In the genomic region with DNA sequence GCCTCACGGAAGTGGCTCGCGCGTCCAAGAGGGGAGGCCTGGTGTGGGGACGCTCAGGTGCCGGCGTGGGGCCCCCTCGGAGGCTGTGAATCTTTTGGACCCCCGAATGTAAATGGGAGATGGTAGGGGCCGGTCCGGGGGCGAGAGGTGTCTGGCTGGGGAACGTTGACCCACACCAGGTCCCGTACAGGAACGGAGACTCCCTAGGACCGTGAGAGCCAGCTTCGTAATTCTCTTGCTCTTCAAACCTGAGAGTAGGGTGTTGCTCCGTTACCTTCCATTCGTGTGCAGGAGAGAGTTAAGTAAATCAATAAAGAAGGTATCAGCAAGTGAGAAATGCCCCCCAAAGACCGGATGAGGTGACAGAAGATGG, we compare ENCODE assay signal across 8 cellular contexts. TPM values are rescaled to one million over a fixed set of nuclear protein-coding genes. Genes with fewer than 3 reads are reported as not detected.
DNase-seq lines count a peak whose midpoint lies in the region; ATAC-seq, FAIRE-seq and TF ChIP-seq lines count a peak whose summit lies in the region.

No MANE protein-coding gene starts in this region.

- FAIRE-seq in GM12892 (lab: Jason Lieb, UNC) (no peak), GM19239 (lab: Jason Lieb, UNC) (no peak)

- H3K9me3 ChIP-seq in SJCRH30 (replicated peaks) (no peaks in the 10 kb centered on the region), esophagus squamous epithelium (no peaks in the 10 kb centered on the region), parathyroid adenoma (ENCODE audit: control insufficient read depth, low read length) (no peaks in the 10 kb centered on the region)

- TF ChIP-seq POLR2A in esophagus squamous epithelium (IDR thresholded peaks at IDR 0.05) (no peak), GM12892 (IDR thresholded peaks at IDR 0.05; ENCODE audit: low read depth, low read length) (no peak; the same call in 1 of the 2 replicates)

- TF ChIP-seq CTCF in esophagus squamous epithelium (IDR thresholded peaks at IDR 0.05) (no peak), parathyroid adenoma (IDR thresholded peaks at IDR 0.05) (no peak)

- peak overlapping the region; percentile 90 for H3K4me2 ChIP-seq in parathyroid adenoma (ENCODE audit: low read length)

- peak overlapping the region; percentile 94 for H3K9ac ChIP-seq in parathyroid adenoma

- H3K27me3 ChIP-seq in SJCRH30 (no peaks in the 10 kb centered on the region), esophagus squamous epithelium (no peaks in the 10 kb centered on the region), parathyroid adenoma (ENCODE audit: control insufficient read depth, insufficient read depth, low read length) (no peaks in the 10 kb centered on the region)

- H3K79me2 ChIP-seq in parathyroid adenoma: peaks cover 14% of the 10 kb centered on the region

- peak; percentile 82 for DNase-seq in NCI-H510A treated with DMSO at 0.1 percent for 48 hours (lab: John Stamatoyannopoulos, UW)
- DNase-seq in NCI-H510A (lab: John Stamatoyannopoulos, UW): no peak
- no peak for DNase-seq in SJCRH30
- DNase-seq in esophagus squamous epithelium (lab: John Stamatoyannopoulos, UW): no peak
- DNase-seq in GM12892 (ENCODE audit: insufficient read length): no peak
- DNase-seq in sciatic nerve (ENCODE audit: low spot score): no peak
- no peak for DNase-seq in GM19239 (ENCODE audit: insufficient read length, low spot score)

- peaks cover 4% of the 10 kb centered on the region; the same call in 1 of the 2 replicates for H3K4me1 ChIP-seq in SJCRH30
- H3K4me1 ChIP-seq in esophagus squamous epithelium: peaks cover 39 to 87% (median 59%) of the 10 kb centered on the region in 3 donors
- H3K4me1 ChIP-seq in parathyroid adenoma: peaks cover 41% of the 10 kb centered on the region

- no peak for ATAC-seq in sciatic nerve

- peak overlapping the region; percentile 97 for H3K4me3 ChIP-seq in SJCRH30
- H3K4me3 ChIP-seq in esophagus squamous epithelium: peak overlapping the region; percentile 73 to 91 (median 78)
- peak overlapping the region; percentile 96 for H3K4me3 ChIP-seq in parathyroid adenoma (ENCODE audit: low read depth, low read length)

- 0 to 3% methylated on average over 4 to 6 of the region's 20 CpGs for WGBS in esophagus squamous epithelium, 2 donors

- H3K27ac ChIP-seq in SJCRH30: peak overlapping the region; percentile 99
- H3K27ac ChIP-seq in esophagus squamous epithelium: peak overlapping the region; percentile 95 to 99 (median 97)
- peak overlapping the region; percentile 96 for H3K27ac ChIP-seq in parathyroid adenoma

- peak overlapping the region; percentile 81 for H2AFZ ChIP-seq in parathyroid adenoma

- intact Hi-C loops in esophagus squamous epithelium (cut with DNase I): no loop called here
- intact Hi-C loops in sciatic nerve (cut with DNase I): loop anchor here (2.0 kb wide), 1 partner anchor 48 kb away; no protein-coding TSS in a partner anchor

- H3K36me3 ChIP-seq in SJCRH30: peaks cover 4% of the 10 kb centered on the region
- peaks cover 0 to 4% (median 0%) of the 10 kb centered on the region in 3 donors for H3K36me3 ChIP-seq in esophagus squamous epithelium
- no peaks in the 10 kb centered on the region for H3K36me3 ChIP-seq in parathyroid adenoma (ENCODE audit: control insufficient read depth, insufficient read depth, low read length)

RNA-seq across cellular contexts. Expression of a gene that starts 0.5 kb away (rescaled TPM):
- total RNA-seq in SJCRH30 (2014; rRNA removed; shearing (Covaris generic)): 13.4 and 15.3 TPM in 2 replicates
- 10 to 100 TPM; 21.9 to 37.9 (median 34.3) TPM for total RNA-seq in esophagus squamous epithelium
- 31.9 TPM for polyA plus RNA-seq in GM12892 (2012; ENCODE audit: missing spikeins)
- total RNA-seq in sciatic nerve: 25.6 TPM

RNA-seq across cellular contexts. Expression of a gene that starts 0.9 kb away (rescaled TPM):
- 5.6 and 7.8 TPM in 2 replicates for total RNA-seq in SJCRH30 (2014; rRNA removed; shearing (Covaris generic))
- 10 to 100 TPM; 14.5 to 37.2 (median 19.4) TPM for total RNA-seq in esophagus squamous epithelium
- polyA plus RNA-seq in GM12892 (2012; ENCODE audit: missing spikeins): 2.5 TPM
- 30.7 TPM for total RNA-seq in sciatic nerve
